In the genomic region with DNA sequence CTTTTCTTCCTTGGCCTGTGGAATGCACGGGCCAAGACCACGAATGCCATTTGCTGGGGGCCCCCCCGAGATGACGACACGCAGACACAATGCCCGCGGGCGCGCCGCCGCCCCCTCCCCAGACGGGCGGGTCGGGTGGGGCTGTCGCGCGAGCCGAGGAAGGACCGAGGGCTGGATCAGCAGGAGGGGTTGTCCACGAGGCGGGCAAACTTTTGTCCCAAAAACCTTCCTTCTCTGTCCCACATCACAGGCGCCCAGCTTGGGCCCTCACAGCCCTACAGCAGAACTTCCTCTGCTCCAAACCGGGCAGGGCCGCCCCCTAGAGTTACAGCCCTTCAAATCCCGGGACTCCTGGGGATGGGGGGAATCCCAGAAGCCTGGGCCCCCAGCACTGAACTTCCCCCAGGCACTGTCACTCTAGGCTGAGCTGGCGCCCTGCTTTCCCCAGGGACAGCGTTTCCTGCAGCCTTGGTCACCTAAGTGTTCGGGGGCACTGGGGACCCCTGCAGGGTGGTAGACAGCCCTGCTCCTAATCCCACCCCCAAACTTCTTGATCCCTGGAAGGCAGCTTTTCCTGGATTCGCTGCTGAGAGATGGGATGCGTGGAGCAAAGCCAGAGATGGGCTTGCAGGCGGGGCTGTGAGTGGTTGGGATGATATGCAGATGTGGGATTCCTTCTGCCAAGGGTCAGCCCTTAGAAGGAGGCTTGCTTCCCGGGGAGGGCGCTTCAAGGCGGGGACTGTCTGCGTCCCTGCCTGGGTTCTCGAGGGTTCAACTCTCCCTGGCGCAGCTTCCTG, we compare ENCODE assay signal across 9 cellular contexts. TPM values are rescaled to one million over a fixed set of nuclear protein-coding genes. Genes with fewer than 3 reads are reported as not detected.
DNase-seq lines count a peak whose midpoint lies in the region; ATAC-seq and TF ChIP-seq lines count a peak whose summit lies in the region.
"Had no signal": no experiment of that assay in that cellular context is flagged by ENCODE, and none has a peak within 500 bp of the region (broad histone marks: within the 10 kb centered on the region; RNA-seq: fewer than 3 reads in every experiment).

No MANE protein-coding gene starts in this region.

- peaks cover 5 to 46% of the 10 kb centered on the region in 2 donors for H3K27me3 ChIP-seq in left lung
- no peaks in the 10 kb centered on the region for H3K27me3 ChIP-seq in testis
- peaks cover 88% of the 10 kb centered on the region for H3K27me3 ChIP-seq in MM.1S (replicated peaks; ENCODE audit: insufficient read depth, low read length)

- no peak overlapping the region for H3K4me2 ChIP-seq in MM.1S (ENCODE audit: low read depth, low read length)

- H3K4me3 Mint-ChIP-seq in chondrocyte (ENCODE audit: unreplicated experiment): peak overlapping the region; percentile 95

- no peak overlapping the region for H2AFZ ChIP-seq in MM.1S (ENCODE audit: low read length)

- peaks cover 30% of the 10 kb centered on the region for H3K36me3 Mint-ChIP-seq in chondrocyte (ENCODE audit: low read depth)

- ATAC-seq in left lung: peak; percentile 11
- no peak for ATAC-seq in GM18861 (IDR thresholded peaks at IDR 0.05; ENCODE audit: unreplicated experiment)

- no peaks in the 10 kb centered on the region for H3K9me2 ChIP-seq in MM.1S (replicated peaks; ENCODE audit: insufficient read depth, low read length)

- 5% methylated on average over 37 of the region's 37 CpGs; no CpG with 5 or more reads in 1 of the 2 donors for WGBS in testis, 2 donors

- peak overlapping the region; percentile 74 to 85 for H3K27ac ChIP-seq in left lung
- peak overlapping the region in 1 of 2 donors; percentile 80 for H3K27ac ChIP-seq in testis
- no peak overlapping the region for H3K27ac ChIP-seq in MM.1S (ENCODE audit: low read length)

- H3K4me3 ChIP-seq in left lung: peak overlapping the region; percentile 48 to 50
- H3K4me3 ChIP-seq in testis: peak overlapping the region; percentile 63 to 65
- H3K4me3 ChIP-seq in MM.1S (ENCODE audit: low read length): no peak overlapping the region

- no peak for TF ChIP-seq POLR2A in testis (IDR thresholded peaks at IDR 0.05)

- DNase-seq in HT1080 (ENCODE audit: low read depth) (peak; percentile 76), chondrocyte (ENCODE audit: low spot score) (no peak), left lung (peak; percentile 55 to 69), testis (peak; percentile 69), GDM1 (lab: John Stamatoyannopoulos, UW) (no peak), KG1 (lab: John Stamatoyannopoulos, UW) (no peak), MM.1S (no peak)
- DNase-seq: activated CD4-positive, CD25-positive, alpha-beta regulatory T cell treated with anti-CD3 and anti-CD28 coated beads, Interleukin-2, amount 50 U/mL, for 72 hours had no signal

- H3K79me2 ChIP-seq in MM.1S (ENCODE audit: low read length): no peaks in the 10 kb centered on the region

- H3F3A ChIP-seq in MM.1S (ENCODE audit: insufficient read depth, low read length): no peaks in the 10 kb centered on the region

- H3K27me3 Mint-ChIP-seq in chondrocyte (ENCODE audit: low read depth): no peaks in the 10 kb centered on the region

- no peaks in the 10 kb centered on the region for H3K9me3 ChIP-seq in left lung
- H3K9me3 ChIP-seq in testis: no peaks in the 10 kb centered on the region
- H3K9me3 ChIP-seq in MM.1S (replicated peaks; ENCODE audit: insufficient read depth, low read length): no peaks in the 10 kb centered on the region

- H3K36me3 ChIP-seq in left lung: no peaks in the 10 kb centered on the region
- no peaks in the 10 kb centered on the region for H3K36me3 ChIP-seq in testis (ENCODE audit: low read depth, missing control alignments)
- no peaks in the 10 kb centered on the region for H3K36me3 ChIP-seq in MM.1S (replicated peaks; ENCODE audit: insufficient read depth, low read length)

- intact Hi-C loops in left lung (cut with DNase I) (loop anchor here in 1 of 2 donors (10.0 kb wide), 1 partner anchor 188 kb away; no protein-coding TSS in a partner anchor), testis (cut with DNase I; ENCODE audit: low total_unique reads) (loop anchor here (5.0 kb wide), 1 partner anchor 185 kb away; no protein-coding TSS in a partner anchor)

- H3K9me3 Mint-ChIP-seq in chondrocyte (ENCODE audit: low read depth): no peaks in the 10 kb centered on the region

- H4K20me1 ChIP-seq in MM.1S (ENCODE audit: insufficient read depth, low read length): no peaks in the 10 kb centered on the region

- TF ChIP-seq CTCF in chondrocyte (IDR thresholded peaks at IDR 0.05): peak; percentile 78
- TF ChIP-seq CTCF in left lung (IDR thresholded peaks at IDR 0.05): no peak
- TF ChIP-seq CTCF in testis (IDR thresholded peaks at IDR 0.05): no peak
- no peak for TF ChIP-seq CTCF in MM.1S (IDR thresholded peaks at IDR 0.05; ENCODE audit: low read length)

- no peak overlapping the region for H3K9ac ChIP-seq in MM.1S (ENCODE audit: low read length)

- H3K27ac Mint-ChIP-seq in chondrocyte (ENCODE audit: unreplicated experiment): peak overlapping the region; percentile 90

- H3K4me1 Mint-ChIP-seq in chondrocyte (ENCODE audit: low read depth): peaks cover 47% of the 10 kb centered on the region

- H3K4me1 ChIP-seq in left lung: peaks cover 6 to 20% of the 10 kb centered on the region in 2 donors
- H3K4me1 ChIP-seq in testis: peaks cover 12% of the 10 kb centered on the region
- H3K4me1 ChIP-seq in MM.1S (ENCODE audit: low read length): no peaks in the 10 kb centered on the region

RNA-seq across cellular contexts. Expression of a gene that starts 1.0 kb away (rescaled TPM):
- total RNA-seq in HT1080 (2014; rRNA removed; shearing (Covaris generic)): 5.4 and 6.5 TPM in 2 replicates
- polyA plus RNA-seq in HT1080 (2015; cell fraction: cytosol; rRNA removed): 6.7 and 9.0 TPM in 2 replicates
- polyA plus RNA-seq in HT1080 (2015; cell fraction: nucleus; rRNA removed): 70.0 and 77.9 TPM in 2 replicates
- 2,235 to 2,410 TPM (median 2,315 TPM) in 3 replicates for total RNA-seq in chondrocyte
- 100 to 1,000 TPM; 205 to 357 TPM for total RNA-seq in left lung
- 10 to 100 TPM; 18.5 to 20.8 TPM for total RNA-seq in testis
- 34.3 TPM for polyA plus RNA-seq in testis (ENCODE audit: insufficient read depth, low read depth, low replicate concordance)

Comparison
In these comparisons a context has a peak if more than half of its experiments do, and no peak if none do; other contexts are left out.
1. DNase-seq: peak in HT1080 (single experiment), left lung (2 of 2) and testis (single experiment); none in chondrocyte (single experiment), GDM1 (single experiment), KG1 (single experiment) and MM.1S (single experiment).
2. RNA of a gene that starts 1.0 kb away (total RNA-seq): 2,235 to 2,410 TPM in chondrocyte and 205 to 357 TPM in left lung; 18.5 to 20.8 TPM in testis and 5.4 to 6.5 TPM in HT1080; every median in the first group is over 4 times any median in the second.